In genomic region chr4:39467470-39467869, GRCh38 we compare ENCODE assay signal across 15 cellular contexts. TPM values are rescaled to one million over a fixed set of nuclear protein-coding genes. Genes with fewer than 3 reads are reported as not detected.
DNase-seq lines count a peak whose midpoint lies in the region; ATAC-seq and TF ChIP-seq lines count a peak whose summit lies in the region.
"Had no signal": no experiment of that assay in that cellular context is flagged by ENCODE, and none has a peak within 500 bp of the region (broad histone marks: within the 10 kb centered on the region; RNA-seq: fewer than 3 reads in every experiment).

No MANE protein-coding gene starts in this region.

- H3K9ac ChIP-seq in liver (ENCODE audit: low read depth in 1 of 2, low read length in 2 of 2) (peak overlapping the region; percentile 6 to 74), smooth muscle cell (ENCODE audit: low read depth) (no peak overlapping the region)

- H3K4me3 Mint-ChIP-seq in chondrocyte (ENCODE audit: unreplicated experiment): no peak overlapping the region
- H3K4me3 Mint-ChIP-seq in progenitor cell of endocrine pancreas (ENCODE audit: low read depth): no peak overlapping the region
- no peak overlapping the region for H3K4me3 Mint-ChIP-seq in activated CD8-positive, alpha-beta T cell treated with anti-CD3 and anti-CD28 coated beads, Interleukin-2, amount 10 ng/mL, durations not matched to agents 7 days and 5 days
- H3K4me3 Mint-ChIP-seq: CD14-positive monocyte; CD8-positive, alpha-beta memory T cell; H9; IgD-negative memory B cell had no signal

- peaks cover 17% of the 10 kb centered on the region; the same call in 1 of the 2 replicates for H3F3A ChIP-seq in PC-9 (ENCODE audit: insufficient read depth, low read depth)
- peaks cover 8% of the 10 kb centered on the region for H3F3A ChIP-seq in smooth muscle cell (ENCODE audit: low read depth)

- H3K4me2 ChIP-seq in PC-9: no peak overlapping the region
- H3K4me2 ChIP-seq in smooth muscle cell: no peak overlapping the region

- no peaks in the 10 kb centered on the region for H3K79me2 ChIP-seq in PC-9 (ENCODE audit: low read depth)
- H3K79me2 ChIP-seq in smooth muscle cell (ENCODE audit: low read depth): no peaks in the 10 kb centered on the region

- H3K27me3 ChIP-seq in PC-9 (ENCODE audit: insufficient read depth, low read depth) (no peaks in the 10 kb centered on the region), liver (ENCODE audit: control insufficient read depth in 4 of 4, insufficient read depth in 4 of 4, low read length in 3 of 4) (no peaks in the 10 kb centered on the region), smooth muscle cell (ENCODE audit: low read depth) (no peaks in the 10 kb centered on the region)

- H3K27me3 Mint-ChIP-seq in chondrocyte (ENCODE audit: low read depth): no peaks in the 10 kb centered on the region
- no peaks in the 10 kb centered on the region for H3K27me3 Mint-ChIP-seq in progenitor cell of endocrine pancreas
- no peaks in the 10 kb centered on the region for H3K27me3 Mint-ChIP-seq in activated CD8-positive, alpha-beta T cell treated with anti-CD3 and anti-CD28 coated beads, Interleukin-2, amount 10 ng/mL, durations not matched to agents 7 days and 5 days (ENCODE audit: low read depth)
- H3K27me3 Mint-ChIP-seq: CD8-positive, alpha-beta memory T cell; IgD-negative memory B cell had no signal

- no peak overlapping the region for H3K4me3 ChIP-seq in PC-9
- no peak overlapping the region for H3K4me3 ChIP-seq in liver (ENCODE audit: low read depth in 1 of 3, low read length in 3 of 3)
- no peak overlapping the region for H3K4me3 ChIP-seq in smooth muscle cell

- DNase-seq in PC-9: no peak
- no peak for DNase-seq in chondrocyte (ENCODE audit: low spot score)
- DNase-seq in progenitor cell of endocrine pancreas (ENCODE audit: low spot score, unreplicated experiment): no peak
- DNase-seq in smooth muscle cell (lab: John Stamatoyannopoulos, UW; ENCODE audit: unreplicated experiment): no peak
- DNase-seq in activated CD8-positive, alpha-beta T cell treated with anti-CD3 and anti-CD28 coated beads, Interleukin-2, amount 10 ng/mL, durations not matched to agents 7 days and 5 days: no peak
- DNase-seq in HPDE6-E6E7 (ENCODE audit: extremely low spot score): no peak
- DNase-seq: Caco-2; CD8-positive, alpha-beta memory T cell; DND-41; GDM1; GOT3; H9 had no signal

- WGBS in liver: 37% methylated on average over 4 of the region's 4 CpGs
- 94% methylated on average over 4 of the region's 4 CpGs for WGBS in smooth muscle cell (ENCODE audit: low lambda C conversion rate)

- H3K27ac Mint-ChIP-seq in chondrocyte (ENCODE audit: unreplicated experiment) (peak overlapping the region; percentile 27), progenitor cell of endocrine pancreas (peak overlapping the region; percentile 76)
- H3K27ac Mint-ChIP-seq in activated CD8-positive, alpha-beta T cell treated with anti-CD3 and anti-CD28 coated beads, Interleukin-2, amount 10 ng/mL, durations not matched to agents 7 days and 5 days: no peak overlapping the region
- H3K27ac Mint-ChIP-seq: IgD-negative memory B cell had no signal

- BruUV-seq in PC-9 (replicated peaks; lab: Mats Ljungman, UMichigan): no TSS peak

- no peak for ATAC-seq in activated CD8-positive, alpha-beta T cell treated with anti-CD3 and anti-CD28 coated beads, Interleukin-2, amount 10 ng/mL, durations not matched to agents 7 days and 5 days

- H4K20me1 ChIP-seq in PC-9 (ENCODE audit: insufficient read depth) (no peaks in the 10 kb centered on the region), smooth muscle cell (ENCODE audit: low read depth) (no peaks in the 10 kb centered on the region)

- no peaks in the 10 kb centered on the region for H3K9me2 ChIP-seq in PC-9 (ENCODE audit: insufficient read depth)

- H3K36me3 Mint-ChIP-seq in chondrocyte (ENCODE audit: low read depth) (peaks cover 5% of the 10 kb centered on the region), progenitor cell of endocrine pancreas (ENCODE audit: insufficient read depth) (peaks cover 3% of the 10 kb centered on the region)
- H3K36me3 Mint-ChIP-seq in activated CD8-positive, alpha-beta T cell treated with anti-CD3 and anti-CD28 coated beads, Interleukin-2, amount 10 ng/mL, durations not matched to agents 7 days and 5 days (ENCODE audit: low read depth): peaks cover 34% of the 10 kb centered on the region

- H2AFZ ChIP-seq in PC-9: no peak overlapping the region
- H2AFZ ChIP-seq in smooth muscle cell (ENCODE audit: low read depth): no peak overlapping the region

- intact Hi-C loops in PC-9 (cut with micrococcal nuclease; ENCODE audit: unreplicated experiment): loop anchor here (5.0 kb wide), 3 partner anchors 60 to 590 kb away; partner anchors contain the start of genes N4BP2, SMIM14 and UGDH

- no peaks in the 10 kb centered on the region for H3K9me3 Mint-ChIP-seq in chondrocyte (ENCODE audit: low read depth)
- no peaks in the 10 kb centered on the region for H3K9me3 Mint-ChIP-seq in progenitor cell of endocrine pancreas (ENCODE audit: low read depth)
- H3K9me3 Mint-ChIP-seq in activated CD8-positive, alpha-beta T cell treated with anti-CD3 and anti-CD28 coated beads, Interleukin-2, amount 10 ng/mL, durations not matched to agents 7 days and 5 days (ENCODE audit: insufficient read depth): no peaks in the 10 kb centered on the region
- H3K9me3 Mint-ChIP-seq: CD14-positive monocyte; CD8-positive, alpha-beta memory T cell; H9; IgD-negative memory B cell had no signal

- H3K4me1 ChIP-seq in PC-9 (replicated peaks; ENCODE audit: insufficient read depth) (peaks cover 9% of the 10 kb centered on the region), liver (ENCODE audit: control insufficient read depth in 4 of 4, insufficient read depth in 4 of 4, low read length in 3 of 4) (peaks cover 9 to 40% (median 31%) of the 10 kb centered on the region in 4 donors), smooth muscle cell (ENCODE audit: low read depth) (no peaks in the 10 kb centered on the region)

- CTCF ChIA-PET in PC-9 (lab: Charles Lee): no interaction called here
- CTCF ChIA-PET in activated CD8-positive, alpha-beta T cell treated with anti-CD3 and anti-CD28 coated beads, Interleukin-2, amount 10 ng/mL, durations not matched to agents 7 days and 5 days (lab: Charles Lee): interaction anchor here (0.9 kb wide), 1 partner anchor 60 kb away, joined by 3 read pairs; the partner anchor contains the start of gene UGDH

- TF ChIP-seq CTCF in PC-9 (conservative IDR thresholded peaks at IDR 0.05) (no peak), chondrocyte (IDR thresholded peaks at IDR 0.05) (no peak), liver (IDR thresholded peaks at IDR 0.05; ENCODE audit: low read depth, low read length, missing input control) (no peak), progenitor cell of endocrine pancreas (IDR thresholded peaks at IDR 0.05; ENCODE audit: unreplicated experiment) (no peak), smooth muscle cell (IDR thresholded peaks at IDR 0.05; ENCODE audit: borderline replicate concordance, insufficient read depth, poor library complexity, severe bottlenecking) (no peak)

- H3K36me3 ChIP-seq in PC-9 (ENCODE audit: low read depth): peaks cover 20% of the 10 kb centered on the region
- H3K36me3 ChIP-seq in liver (ENCODE audit: control insufficient read depth in 4 of 4, insufficient read depth in 3 of 4, low read depth in 1 of 4, low read length in 3 of 4): peaks cover 4 to 13% (median 9%) of the 10 kb centered on the region in 4 donors
- H3K36me3 ChIP-seq in smooth muscle cell (ENCODE audit: low read depth): no peaks in the 10 kb centered on the region

- H3K27ac ChIP-seq in PC-9 (peak overlapping the region; percentile 57; the same call in 1 of the 2 replicates), liver (ENCODE audit: low read depth in 1 of 2, low read length in 2 of 2) (peak overlapping the region; percentile 49 to 79), smooth muscle cell (ENCODE audit: low read depth) (no peak overlapping the region)

- TF ChIP-seq RAD21 in liver (IDR thresholded peaks at IDR 0.05): no peak

- H3K4me1 Mint-ChIP-seq in chondrocyte (ENCODE audit: low read depth) (peaks cover 11% of the 10 kb centered on the region), progenitor cell of endocrine pancreas (ENCODE audit: low read depth) (peaks cover 4% of the 10 kb centered on the region)
- peaks cover 14% of the 10 kb centered on the region for H3K4me1 Mint-ChIP-seq in activated CD8-positive, alpha-beta T cell treated with anti-CD3 and anti-CD28 coated beads, Interleukin-2, amount 10 ng/mL, durations not matched to agents 7 days and 5 days (ENCODE audit: low read depth)

- H3K9me3 ChIP-seq in PC-9 (ENCODE audit: insufficient read depth, low read depth) (no peaks in the 10 kb centered on the region), liver (ENCODE audit: control insufficient read depth in 4 of 4, low read length in 3 of 4) (no peaks in the 10 kb centered on the region), smooth muscle cell (replicated peaks; ENCODE audit: low read depth) (no peaks in the 10 kb centered on the region)
- H3K9me3 ChIP-seq: Caco-2 had no signal

- POLR2A ChIA-PET in PC-9 (lab: Charles Lee; ENCODE audit: unreplicated experiment): interaction anchor here (0.5 kb wide), 1 partner anchor 15 kb away, joined by 8 read pairs; no protein-coding TSS in a partner anchor
- POLR2A ChIA-PET in activated CD8-positive, alpha-beta T cell treated with anti-CD3 and anti-CD28 coated beads, Interleukin-2, amount 10 ng/mL, durations not matched to agents 7 days and 5 days (lab: Charles Lee): no interaction called here

RNA-seq across cellular contexts. Expression of gene LIAS, which starts 8.6 kb away (rescaled TPM):
- total RNA-seq in PC-9 (2021) (16.3 and 16.4 TPM in 2 replicates), chondrocyte (6.5 to 8.4 TPM (median 6.8 TPM) in 3 replicates), liver (1 to 10 TPM; 7.1 to 9.7 TPM), progenitor cell of endocrine pancreas (17.0 and 18.4 TPM in 2 replicates), smooth muscle cell (10.5 and 10.6 TPM in 2 replicates)
- polyA plus RNA-seq in liver (1 to 10 TPM; 9.4 to 9.7 TPM), smooth muscle cell (6.6 and 10.7 TPM in 2 replicates)
- total RNA-seq in activated CD8-positive, alpha-beta T cell treated with anti-CD3 and anti-CD28 coated beads, Interleukin-2, amount 10 ng/mL, durations not matched to agents 7 days and 5 days: 10 to 100 TPM; 15.3 to 16.1 TPM

RNA-seq across cellular contexts. Expression of gene RPL9, which starts 8.7 kb away (rescaled TPM):
- total RNA-seq in PC-9 (2021): 792 and 1,023 TPM in 2 replicates
- 809 to 831 TPM (median 822 TPM) in 3 replicates for total RNA-seq in chondrocyte
- 1,000 to 10,000 TPM in 1 of 2 donors, 100 to 1,000 TPM in 1; 732 to 1,176 TPM for total RNA-seq in liver
- polyA plus RNA-seq in liver: 100 to 1,000 TPM; 427 to 499 TPM
- total RNA-seq in progenitor cell of endocrine pancreas: 1,349 and 1,450 TPM in 2 replicates
- total RNA-seq in smooth muscle cell: 3,229 and 3,249 TPM in 2 replicates
- 506 and 531 TPM in 2 replicates for polyA plus RNA-seq in smooth muscle cell
- total RNA-seq in activated CD8-positive, alpha-beta T cell treated with anti-CD3 and anti-CD28 coated beads, Interleukin-2, amount 10 ng/mL, durations not matched to agents 7 days and 5 days: 1,000 to 10,000 TPM; 1,107 to 1,219 TPM

RNA-seq across cellular contexts. Expression of gene UGDH, which starts 59.8 kb away (rescaled TPM):
- total RNA-seq in PC-9 (2021) (88.6 and 98.5 TPM in 2 replicates), chondrocyte (151 to 207 TPM (median 156 TPM) in 3 replicates), liver (100 to 1,000 TPM in 1 of 2 donors, 10 to 100 TPM in 1; 33.1 to 241 TPM), progenitor cell of endocrine pancreas (518 and 607 TPM in 2 replicates), smooth muscle cell (98.0 and 107 TPM in 2 replicates)
- polyA plus RNA-seq in liver (100 to 1,000 TPM in 1 of 2 donors, 10 to 100 TPM in 1; 40.5 to 127 TPM), smooth muscle cell (88.8 and 128 TPM in 2 replicates)
- 10 to 100 TPM; 11.1 to 11.7 TPM for total RNA-seq in activated CD8-positive, alpha-beta T cell treated with anti-CD3 and anti-CD28 coated beads, Interleukin-2, amount 10 ng/mL, durations not matched to agents 7 days and 5 days
